Comparison of ENCODE assay signal across 17 cellular contexts in genomic region chr6:150705392-150705791, GRCh38.
"Had no signal": no experiment of that assay in that cellular context is flagged by ENCODE, and none has a peak within 500 bp of the region (broad histone marks: within the 10 kb centered on the region; RNA-seq: fewer than 3 reads in every experiment).

No MANE protein-coding gene starts in this region.

- ATAC-seq: activated CD8-positive, alpha-beta memory T cell treated with anti-CD3 and anti-CD28 coated beads, Interleukin-2, amount 10 ng/mL, durations not matched to agents 7 days and 5 days; effector memory CD8-positive, alpha-beta T cell; left lung; pancreas; sciatic nerve; stimulated activated memory B cell treated with anti-CD40 and anti-IgM and Interleukin-4, amounts not matched to agents 10 μg/mL and 1 μg/mL and 100 μg/mL, for 72 hours had no signal

- H3K9me3 Mint-ChIP-seq: activated CD4-positive, alpha-beta memory T cell treated with anti-CD3 and anti-CD28 coated beads, Interleukin-2, amount 10 ng/mL, durations not matched to agents 7 days and 5 days; activated naive CD8-positive, alpha-beta T cell treated with anti-CD3 and anti-CD28 coated beads, Interleukin-2, amount 10 ng/mL, durations not matched to agents 7 days and 5 days; effector memory CD8-positive, alpha-beta T cell; stimulated activated memory B cell treated with anti-CD40 and anti-IgM and Interleukin-4, amounts not matched to agents 10 μg/mL and 1 μg/mL and 100 μg/mL, for 72 hours; WTC11 had no signal

- H3K27me3 Mint-ChIP-seq: activated CD4-positive, alpha-beta memory T cell treated with anti-CD3 and anti-CD28 coated beads, Interleukin-2, amount 10 ng/mL, durations not matched to agents 7 days and 5 days; activated CD8-positive, alpha-beta memory T cell treated with anti-CD3 and anti-CD28 coated beads, Interleukin-2, amount 10 ng/mL, durations not matched to agents 7 days and 5 days; activated naive CD8-positive, alpha-beta T cell treated with anti-CD3 and anti-CD28 coated beads, Interleukin-2, amount 10 ng/mL, durations not matched to agents 7 days and 5 days; effector memory CD8-positive, alpha-beta T cell; stimulated activated memory B cell treated with anti-CD40 and anti-IgM and Interleukin-4, amounts not matched to agents 10 μg/mL and 1 μg/mL and 100 μg/mL, for 72 hours had no signal

- H3K9me3 ChIP-seq: left lung, neutrophil, pancreas had no signal

- H3K27ac Mint-ChIP-seq: activated CD4-positive, alpha-beta memory T cell treated with anti-CD3 and anti-CD28 coated beads, Interleukin-2, amount 10 ng/mL, durations not matched to agents 7 days and 5 days; activated CD8-positive, alpha-beta memory T cell treated with anti-CD3 and anti-CD28 coated beads, Interleukin-2, amount 10 ng/mL, durations not matched to agents 7 days and 5 days; activated naive CD8-positive, alpha-beta T cell treated with anti-CD3 and anti-CD28 coated beads, Interleukin-2, amount 10 ng/mL, durations not matched to agents 7 days and 5 days; effector memory CD8-positive, alpha-beta T cell; stimulated activated memory B cell treated with anti-CD40 and anti-IgM and Interleukin-4, amounts not matched to agents 10 μg/mL and 1 μg/mL and 100 μg/mL, for 72 hours; WTC11 had no signal

- H3K4me3 ChIP-seq: left lung, pancreas had no signal

- H3K4me3 Mint-ChIP-seq: activated CD4-positive, alpha-beta memory T cell treated with anti-CD3 and anti-CD28 coated beads, Interleukin-2, amount 10 ng/mL, durations not matched to agents 7 days and 5 days; activated CD8-positive, alpha-beta memory T cell treated with anti-CD3 and anti-CD28 coated beads, Interleukin-2, amount 10 ng/mL, durations not matched to agents 7 days and 5 days; activated naive CD8-positive, alpha-beta T cell treated with anti-CD3 and anti-CD28 coated beads, Interleukin-2, amount 10 ng/mL, durations not matched to agents 7 days and 5 days; effector memory CD8-positive, alpha-beta T cell; stimulated activated memory B cell treated with anti-CD40 and anti-IgM and Interleukin-4, amounts not matched to agents 10 μg/mL and 1 μg/mL and 100 μg/mL, for 72 hours; WTC11 had no signal

- H3K27me3 ChIP-seq: left lung, neutrophil, pancreas had no signal

- DNase-seq: activated CD4-positive, alpha-beta memory T cell treated with anti-CD3 and anti-CD28 coated beads, Interleukin-2, amount 10 ng/mL, durations not matched to agents 7 days and 5 days; activated CD4-positive, alpha-beta T cell treated with anti-CD3 and anti-CD28 coated beads for 4 hours; activated CD8-positive, alpha-beta memory T cell treated with anti-CD3 and anti-CD28 coated beads, Interleukin-2, amount 10 ng/mL, durations not matched to agents 7 days and 5 days; activated naive CD4-positive, alpha-beta T cell; activated naive CD8-positive, alpha-beta T cell treated with anti-CD3 and anti-CD28 coated beads, Interleukin-2, amount 10 ng/mL, durations not matched to agents 7 days and 5 days; amygdala; effector memory CD8-positive, alpha-beta T cell; hypothalamus; kidney; left lung; mammary epithelial cell; pancreas; stimulated activated CD4-positive, alpha-beta T cell treated with anti-CD3 and anti-CD28 coated beads, Interleukin-4, amount 100 ng/mL, for 4 hours had no signal

- H3K4me1 ChIP-seq: pancreas had no signal

- H3K4me1 Mint-ChIP-seq: activated CD4-positive, alpha-beta memory T cell treated with anti-CD3 and anti-CD28 coated beads, Interleukin-2, amount 10 ng/mL, durations not matched to agents 7 days and 5 days; activated naive CD8-positive, alpha-beta T cell treated with anti-CD3 and anti-CD28 coated beads, Interleukin-2, amount 10 ng/mL, durations not matched to agents 7 days and 5 days had no signal

- H3K36me3 ChIP-seq: left lung, neutrophil, pancreas had no signal

- H3K36me3 Mint-ChIP-seq: activated CD8-positive, alpha-beta memory T cell treated with anti-CD3 and anti-CD28 coated beads, Interleukin-2, amount 10 ng/mL, durations not matched to agents 7 days and 5 days; activated naive CD8-positive, alpha-beta T cell treated with anti-CD3 and anti-CD28 coated beads, Interleukin-2, amount 10 ng/mL, durations not matched to agents 7 days and 5 days; WTC11 had no signal
